ENCODE assay signal across 1 cellular context in the genomic region with DNA sequence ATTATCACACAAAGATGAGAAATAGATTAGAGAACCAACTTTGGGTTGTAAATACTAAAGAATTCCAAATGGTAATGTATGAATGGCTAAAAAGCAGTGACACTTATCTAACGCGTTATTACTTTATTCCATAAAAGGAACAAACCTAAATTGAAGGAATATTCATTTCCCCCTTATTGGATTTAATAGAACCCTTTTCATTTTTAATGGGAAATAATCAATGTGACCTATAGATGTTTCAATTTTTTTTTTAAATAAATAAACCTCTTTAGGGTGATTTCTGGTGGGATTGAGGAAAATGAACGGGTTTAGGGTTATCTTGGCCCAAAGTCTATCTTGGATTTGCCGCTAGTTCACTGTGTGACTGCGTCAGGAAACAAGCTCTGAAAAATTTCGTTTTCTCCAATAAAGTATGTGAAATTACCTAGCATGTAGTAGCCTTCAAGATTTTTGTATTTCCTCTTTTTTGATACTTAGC.
TF ChIP-seq lines count a peak whose summit lies in the region.

No MANE protein-coding gene starts in this region.

TF ChIP-seq in H1, 55 proteins besides CTCF, POLR2A, EP300 and RAD21 (continued from another document):
- TF ChIP-seq, protein P1, sequence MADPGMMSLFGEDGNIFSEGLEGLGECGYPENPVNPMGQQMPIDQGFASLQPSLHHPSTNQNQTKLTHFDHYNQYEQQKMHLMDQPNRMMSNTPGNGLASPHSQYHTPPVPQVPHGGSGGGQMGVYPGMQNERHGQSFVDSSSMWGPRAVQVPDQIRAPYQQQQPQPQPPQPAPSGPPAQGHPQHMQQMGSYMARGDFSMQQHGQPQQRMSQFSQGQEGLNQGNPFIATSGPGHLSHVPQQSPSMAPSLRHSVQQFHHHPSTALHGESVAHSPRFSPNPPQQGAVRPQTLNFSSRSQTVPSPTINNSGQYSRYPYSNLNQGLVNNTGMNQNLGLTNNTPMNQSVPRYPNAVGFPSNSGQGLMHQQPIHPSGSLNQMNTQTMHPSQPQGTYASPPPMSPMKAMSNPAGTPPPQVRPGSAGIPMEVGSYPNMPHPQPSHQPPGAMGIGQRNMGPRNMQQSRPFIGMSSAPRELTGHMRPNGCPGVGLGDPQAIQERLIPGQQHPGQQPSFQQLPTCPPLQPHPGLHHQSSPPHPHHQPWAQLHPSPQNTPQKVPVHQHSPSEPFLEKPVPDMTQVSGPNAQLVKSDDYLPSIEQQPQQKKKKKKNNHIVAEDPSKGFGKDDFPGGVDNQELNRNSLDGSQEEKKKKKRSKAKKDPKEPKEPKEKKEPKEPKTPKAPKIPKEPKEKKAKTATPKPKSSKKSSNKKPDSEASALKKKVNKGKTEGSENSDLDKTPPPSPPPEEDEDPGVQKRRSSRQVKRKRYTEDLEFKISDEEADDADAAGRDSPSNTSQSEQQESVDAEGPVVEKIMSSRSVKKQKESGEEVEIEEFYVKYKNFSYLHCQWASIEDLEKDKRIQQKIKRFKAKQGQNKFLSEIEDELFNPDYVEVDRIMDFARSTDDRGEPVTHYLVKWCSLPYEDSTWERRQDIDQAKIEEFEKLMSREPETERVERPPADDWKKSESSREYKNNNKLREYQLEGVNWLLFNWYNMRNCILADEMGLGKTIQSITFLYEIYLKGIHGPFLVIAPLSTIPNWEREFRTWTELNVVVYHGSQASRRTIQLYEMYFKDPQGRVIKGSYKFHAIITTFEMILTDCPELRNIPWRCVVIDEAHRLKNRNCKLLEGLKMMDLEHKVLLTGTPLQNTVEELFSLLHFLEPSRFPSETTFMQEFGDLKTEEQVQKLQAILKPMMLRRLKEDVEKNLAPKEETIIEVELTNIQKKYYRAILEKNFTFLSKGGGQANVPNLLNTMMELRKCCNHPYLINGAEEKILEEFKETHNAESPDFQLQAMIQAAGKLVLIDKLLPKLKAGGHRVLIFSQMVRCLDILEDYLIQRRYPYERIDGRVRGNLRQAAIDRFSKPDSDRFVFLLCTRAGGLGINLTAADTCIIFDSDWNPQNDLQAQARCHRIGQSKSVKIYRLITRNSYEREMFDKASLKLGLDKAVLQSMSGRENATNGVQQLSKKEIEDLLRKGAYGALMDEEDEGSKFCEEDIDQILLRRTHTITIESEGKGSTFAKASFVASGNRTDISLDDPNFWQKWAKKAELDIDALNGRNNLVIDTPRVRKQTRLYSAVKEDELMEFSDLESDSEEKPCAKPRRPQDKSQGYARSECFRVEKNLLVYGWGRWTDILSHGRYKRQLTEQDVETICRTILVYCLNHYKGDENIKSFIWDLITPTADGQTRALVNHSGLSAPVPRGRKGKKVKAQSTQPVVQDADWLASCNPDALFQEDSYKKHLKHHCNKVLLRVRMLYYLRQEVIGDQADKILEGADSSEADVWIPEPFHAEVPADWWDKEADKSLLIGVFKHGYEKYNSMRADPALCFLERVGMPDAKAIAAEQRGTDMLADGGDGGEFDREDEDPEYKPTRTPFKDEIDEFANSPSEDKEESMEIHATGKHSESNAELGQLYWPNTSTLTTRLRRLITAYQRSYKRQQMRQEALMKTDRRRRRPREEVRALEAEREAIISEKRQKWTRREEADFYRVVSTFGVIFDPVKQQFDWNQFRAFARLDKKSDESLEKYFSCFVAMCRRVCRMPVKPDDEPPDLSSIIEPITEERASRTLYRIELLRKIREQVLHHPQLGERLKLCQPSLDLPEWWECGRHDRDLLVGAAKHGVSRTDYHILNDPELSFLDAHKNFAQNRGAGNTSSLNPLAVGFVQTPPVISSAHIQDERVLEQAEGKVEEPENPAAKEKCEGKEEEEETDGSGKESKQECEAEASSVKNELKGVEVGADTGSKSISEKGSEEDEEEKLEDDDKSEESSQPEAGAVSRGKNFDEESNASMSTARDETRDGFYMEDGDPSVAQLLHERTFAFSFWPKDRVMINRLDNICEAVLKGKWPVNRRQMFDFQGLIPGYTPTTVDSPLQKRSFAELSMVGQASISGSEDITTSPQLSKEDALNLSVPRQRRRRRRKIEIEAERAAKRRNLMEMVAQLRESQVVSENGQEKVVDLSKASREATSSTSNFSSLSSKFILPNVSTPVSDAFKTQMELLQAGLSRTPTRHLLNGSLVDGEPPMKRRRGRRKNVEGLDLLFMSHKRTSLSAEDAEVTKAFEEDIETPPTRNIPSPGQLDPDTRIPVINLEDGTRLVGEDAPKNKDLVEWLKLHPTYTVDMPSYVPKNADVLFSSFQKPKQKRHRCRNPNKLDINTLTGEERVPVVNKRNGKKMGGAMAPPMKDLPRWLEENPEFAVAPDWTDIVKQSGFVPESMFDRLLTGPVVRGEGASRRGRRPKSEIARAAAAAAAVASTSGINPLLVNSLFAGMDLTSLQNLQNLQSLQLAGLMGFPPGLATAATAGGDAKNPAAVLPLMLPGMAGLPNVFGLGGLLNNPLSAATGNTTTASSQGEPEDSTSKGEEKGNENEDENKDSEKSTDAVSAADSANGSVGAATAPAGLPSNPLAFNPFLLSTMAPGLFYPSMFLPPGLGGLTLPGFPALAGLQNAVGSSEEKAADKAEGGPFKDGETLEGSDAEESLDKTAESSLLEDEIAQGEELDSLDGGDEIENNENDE (IDR thresholded peaks at IDR 0.05; ENCODE audit: insufficient replicate concordance, low read length), result no peak
- TF ChIP-seq CBX8 (IDR thresholded peaks at IDR 0.05; ENCODE audit: borderline replicate concordance, low read depth, low read length) (no peak), RNF2 (IDR thresholded peaks at IDR 0.05; ENCODE audit: borderline replicate concordance, low read depth, low read length, missing control alignments, poor library complexity, severe bottlenecking) (no peak), NANOG (IDR thresholded peaks at IDR 0.05; ENCODE audit: insufficient read depth, low read depth, low read length, poor library complexity, severe bottlenecking) (no peak), SP2 (IDR thresholded peaks at IDR 0.05; ENCODE audit: low read length) (no peak), SUZ12 (IDR thresholded peaks at IDR 0.05; ENCODE audit: low read length) (no peak), HDAC2 (IDR thresholded peaks at IDR 0.05; ENCODE audit: borderline replicate concordance in 1 of 2, low read depth in 2 of 2, low read length in 2 of 2) (no peak), CREB1 (IDR thresholded peaks at IDR 0.05) (no peak), KDM1A (IDR thresholded peaks at IDR 0.05; ENCODE audit: borderline replicate concordance, low read length) (no peak), BACH1 (IDR thresholded peaks at IDR 0.05; ENCODE audit: low read length) (no peak)
- TF ChIP-seq, protein P2, sequence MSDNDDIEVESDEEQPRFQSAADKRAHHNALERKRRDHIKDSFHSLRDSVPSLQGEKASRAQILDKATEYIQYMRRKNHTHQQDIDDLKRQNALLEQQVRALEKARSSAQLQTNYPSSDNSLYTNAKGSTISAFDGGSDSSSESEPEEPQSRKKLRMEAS (IDR thresholded peaks at IDR 0.05), result no peak
